In the genomic region with DNA sequence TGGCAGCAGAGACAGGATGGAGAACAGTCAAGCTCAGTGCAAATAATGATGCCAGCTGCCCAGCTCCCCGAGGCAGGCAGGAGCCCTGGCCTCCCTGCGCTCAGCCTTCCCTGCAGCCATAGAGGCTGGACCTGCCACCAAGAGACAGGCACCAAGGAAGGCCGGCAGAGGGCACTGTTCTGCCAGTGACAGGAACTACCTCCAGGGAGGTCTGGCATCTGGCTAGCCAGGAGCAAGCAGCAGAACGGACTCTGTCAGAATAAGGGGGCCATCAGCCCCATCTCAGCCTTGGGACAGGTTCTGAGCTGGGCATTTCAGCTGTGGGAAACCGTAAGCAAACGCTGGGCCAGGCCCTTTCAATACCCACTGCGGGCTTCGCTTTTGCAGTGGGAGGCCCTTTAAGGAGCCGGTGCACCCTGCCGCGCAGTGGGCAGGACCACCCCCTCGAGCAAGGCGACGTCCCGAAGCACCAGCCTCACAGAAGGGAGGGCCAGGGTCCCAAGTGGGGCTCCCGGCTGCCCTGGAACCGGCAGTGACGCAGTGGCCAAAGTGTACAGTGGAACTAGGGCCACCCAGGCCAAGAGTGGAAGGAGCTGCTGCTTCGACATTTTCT, we compare ENCODE assay signal across 9 cellular contexts. TPM values are rescaled to one million over a fixed set of nuclear protein-coding genes. Genes with fewer than 3 reads are reported as not detected.
DNase-seq lines count a peak whose midpoint lies in the region; TF ChIP-seq lines count a peak whose summit lies in the region.
"Had no signal": no experiment of that assay in that cellular context is flagged by ENCODE, and none has a peak within 500 bp of the region (broad histone marks: within the 10 kb centered on the region; RNA-seq: fewer than 3 reads in every experiment).

No MANE protein-coding gene starts in this region.

- H3K4me1 Mint-ChIP-seq in glutamatergic neuron (ENCODE audit: low read depth, unreplicated experiment) (peaks cover 4% of the 10 kb centered on the region), progenitor cell of endocrine pancreas (ENCODE audit: low read depth) (no peaks in the 10 kb centered on the region)

- H3K27ac Mint-ChIP-seq in glutamatergic neuron (ENCODE audit: unreplicated experiment), result no peak overlapping the region
- no peak overlapping the region for H3K27ac Mint-ChIP-seq in progenitor cell of endocrine pancreas

- no peaks in the 10 kb centered on the region for H3K9me3 ChIP-seq in SJSA1 (replicated peaks)

- H3K36me3 Mint-ChIP-seq in glutamatergic neuron (ENCODE audit: unreplicated experiment) (peaks cover 6% of the 10 kb centered on the region), progenitor cell of endocrine pancreas (ENCODE audit: insufficient read depth) (peaks cover 5% of the 10 kb centered on the region)

- H3K27me3 Mint-ChIP-seq in glutamatergic neuron (ENCODE audit: unreplicated experiment) (no peaks in the 10 kb centered on the region), progenitor cell of endocrine pancreas (peaks cover 23% of the 10 kb centered on the region)

- no peaks in the 10 kb centered on the region for H3K4me1 ChIP-seq in SJSA1 (replicated peaks)

- DNase-seq in COLO668 (lab: John Stamatoyannopoulos, UW; ENCODE audit: unreplicated experiment) (peak; percentile 64), HUDEP-2 (lab: John Stamatoyannopoulos, UW; ENCODE audit: unreplicated experiment in 76 of 76) (peak in 63 of 76 experiments; percentile 12 to 79 (median 60)), SJSA1 (ENCODE audit: low read depth in 1 of 2, low spot score in 2 of 2) (peak; percentile 53 to 84), glutamatergic neuron (peak; percentile 92), progenitor cell of endocrine pancreas (ENCODE audit: low spot score, unreplicated experiment) (peak; percentile 52), ureter (ENCODE audit: low spot score) (peak; percentile 79), epidermal melanocyte (ENCODE audit: insufficient read length, low spot score) (no peak)
- DNase-seq in activated gamma-delta T cell treated with anti-CD3 and anti-CD28 coated beads, Interleukin-2, amount 50 U/mL, for 16 hours (ENCODE audit: low read depth), result peak; percentile 66

- peak; percentile 84 for TF ChIP-seq CTCF in glutamatergic neuron (IDR thresholded peaks at IDR 0.05; ENCODE audit: partially characterized antibody, unreplicated experiment)
- peak; percentile 68 for TF ChIP-seq CTCF in progenitor cell of endocrine pancreas (IDR thresholded peaks at IDR 0.05; ENCODE audit: unreplicated experiment)

- H3K9me3 Mint-ChIP-seq in glutamatergic neuron (ENCODE audit: unreplicated experiment), result no peaks in the 10 kb centered on the region
- H3K9me3 Mint-ChIP-seq in progenitor cell of endocrine pancreas (ENCODE audit: low read depth), result no peaks in the 10 kb centered on the region

- H3K4me3 ChIP-seq in SJSA1, result no peak overlapping the region
- H3K4me3 ChIP-seq: SK-N-MC had no signal

- H3K27ac ChIP-seq in SJSA1, result no peak overlapping the region
- H3K27ac ChIP-seq: SK-N-MC had no signal

- no peak overlapping the region for H3K4me3 Mint-ChIP-seq in glutamatergic neuron (ENCODE audit: unreplicated experiment)
- no peak overlapping the region for H3K4me3 Mint-ChIP-seq in progenitor cell of endocrine pancreas (ENCODE audit: low read depth)

- H3K36me3 ChIP-seq in SJSA1, result no peaks in the 10 kb centered on the region; the same call in 1 of the 2 replicates

- H3K27me3 ChIP-seq in SJSA1 (replicated peaks), result peaks cover 18% of the 10 kb centered on the region; the same call in 1 of the 2 replicates

RNA-seq across cellular contexts. Expression of a gene that starts 18.2 kb away (rescaled TPM):
- total RNA-seq in SJSA1 (2014; rRNA removed; shearing (Covaris generic)), result 22.6 and 33.4 TPM in 2 replicates
- total RNA-seq in glutamatergic neuron (ENCODE audit: unreplicated experiment) (54.2 TPM), progenitor cell of endocrine pancreas (52.3 and 57.7 TPM in 2 replicates), ureter (41.2 TPM)

RNA-seq across cellular contexts. Expression of a gene that starts 54.2 kb away (rescaled TPM):
- total RNA-seq in SJSA1 (2014; rRNA removed; shearing (Covaris generic)), result not detected in 2 replicates
- 28.3 TPM for total RNA-seq in glutamatergic neuron (ENCODE audit: unreplicated experiment)
- total RNA-seq in progenitor cell of endocrine pancreas, result not detected in 2 replicates
- total RNA-seq in ureter, result not detected

RNA-seq across cellular contexts. Expression of a gene that starts 59.1 kb away (rescaled TPM):
- not detected in 2 replicates for total RNA-seq in SJSA1 (2014; rRNA removed; shearing (Covaris generic))
- total RNA-seq in glutamatergic neuron (ENCODE audit: unreplicated experiment) (not detected), progenitor cell of endocrine pancreas (not detected in 2 replicates), ureter (125 TPM)

Comparison
In these comparisons a context has a peak if more than half of its experiments do, and no peak if none do; other contexts are left out.
1. RNA of a gene that starts 54.2 kb away (total RNA-seq): 28.3 TPM in glutamatergic neuron (single experiment); not detected in SJSA1, not detected in progenitor cell of endocrine pancreas and not detected in ureter (single experiment); every median in the first group is over 10 times any median in the second.
2. RNA of a gene that starts 59.1 kb away (total RNA-seq): 125 TPM in ureter (single experiment); not detected in SJSA1, not detected in glutamatergic neuron (single experiment) and not detected in progenitor cell of endocrine pancreas; every median in the first group is over 100 times any median in the second.